ENCODE assay signal across 20 cellular contexts in genomic region chr1:159825564-159825963, GRCh38. TPM values are rescaled to one million over a fixed set of nuclear protein-coding genes. Genes with fewer than 3 reads are reported as not detected.
DNase-seq lines count a peak whose midpoint lies in the region; ATAC-seq, FAIRE-seq and TF ChIP-seq lines count a peak whose summit lies in the region.
"Had no signal": no experiment of that assay in that cellular context is flagged by ENCODE, and none has a peak within 500 bp of the region (broad histone marks: within the 10 kb centered on the region; RNA-seq: fewer than 3 reads in every experiment).

No MANE protein-coding gene starts in this region.

- H3K27ac ChIP-seq in HepG2 (ENCODE audit: extremely low read length, insufficient read depth, low read length) (no peak overlapping the region), right lobe of liver (no peak overlapping the region), caudate nucleus (ENCODE audit: low read depth, low read length) (no peak overlapping the region)
- H3K27ac ChIP-seq: neural progenitor cell had no signal

- TF ChIP-seq POLR2A in HepG2 (IDR thresholded peaks at IDR 0.05; ENCODE audit: insufficient read depth in 1 of 2, low read depth in 2 of 2, low read length in 2 of 2) (no peak), right lobe of liver (IDR thresholded peaks at IDR 0.05) (no peak)

- peak overlapping the region; percentile 52 for H3K4me3 Mint-ChIP-seq in T-helper 2 cell treated with Interferon-gamma antibody and Interleukin-4, amounts not matched to agents 5 μg/mL and 100 μg/mL, for 36 hours
- peak overlapping the region; percentile 75 to 83 for H3K4me3 Mint-ChIP-seq in effector memory CD8-positive, alpha-beta T cell
- H3K4me3 Mint-ChIP-seq: neural progenitor cell had no signal

- POLR2A ChIA-PET in HepG2 (lab: Yijun Ruan, JAX): no interaction called here

- DNase-seq in HepG2 (ENCODE audit: low spot score): peak; percentile 6
- no peak for DNase-seq in right lobe of liver
- DNase-seq in T-helper 2 cell treated with Interferon-gamma antibody and Interleukin-4, amounts not matched to agents 5 μg/mL and 100 μg/mL, for 36 hours (ENCODE audit: low spot score): no peak
- no peak for DNase-seq in effector memory CD8-positive, alpha-beta T cell
- DNase-seq in NCI-H2196 treated with DMSO at 0.1 percent for 48 hours (lab: John Stamatoyannopoulos, UW; ENCODE audit: unreplicated experiment): no peak
- DNase-seq in caudate nucleus (lab: John Stamatoyannopoulos, UW): no peak
- DNase-seq: DMS79, Karpas-422, left colon, NCI-H2107, NCI-H526, OCI-M1, SHP77 had no signal

- no peak overlapping the region for H3K4me2 ChIP-seq in HepG2 (ENCODE audit: low read depth, low read length)
- H3K4me2 ChIP-seq: neural progenitor cell had no signal

- H4K20me1 ChIP-seq in HepG2 (ENCODE audit: insufficient read depth, low read length): no peaks in the 10 kb centered on the region

- in situ Hi-C loops in HepG2 (cut with HindIII; ENCODE audit: extremely low pct_ligation_motif_present, low pct_unique_long_range_greater_than_20kb): no loop called here

- H3K4me1 Mint-ChIP-seq in T-helper 2 cell treated with Interferon-gamma antibody and Interleukin-4, amounts not matched to agents 5 μg/mL and 100 μg/mL, for 36 hours (ENCODE audit: low read depth): peaks cover 36% of the 10 kb centered on the region
- peaks cover 89 to 95% of the 10 kb centered on the region in 2 donors for H3K4me1 Mint-ChIP-seq in effector memory CD8-positive, alpha-beta T cell (ENCODE audit: low read depth in 2 of 2)

- H3K9me3 ChIP-seq in HepG2 (ENCODE audit: low read length): no peaks in the 10 kb centered on the region
- no peaks in the 10 kb centered on the region for H3K9me3 ChIP-seq in right lobe of liver

- H3K4me3 ChIP-seq in HepG2 (replicated peaks in 1 of 3; ENCODE audit: insufficient read depth in 1 of 3, low read depth in 2 of 3, low read length in 3 of 3) (no peak overlapping the region), right lobe of liver (no peak overlapping the region)
- H3K4me3 ChIP-seq: neural progenitor cell had no signal

- no peaks in the 10 kb centered on the region for H3K9me3 Mint-ChIP-seq in T-helper 2 cell treated with Interferon-gamma antibody and Interleukin-4, amounts not matched to agents 5 μg/mL and 100 μg/mL, for 36 hours
- H3K9me3 Mint-ChIP-seq in effector memory CD8-positive, alpha-beta T cell: peaks cover 0 to 5% of the 10 kb centered on the region in 2 donors
- H3K9me3 Mint-ChIP-seq: activated T-helper 2 cell treated with anti-CD3 and anti-CD28 coated beads, Interferon-gamma antibody, Interleukin-2, Interleukin-4, amounts not matched to agents 10 μg/mL and 5 μg/mL and 100 μg/mL, durations not matched to agents 14 hours and 24 hours and 36 hours; neural progenitor cell had no signal

- H3K36me3 ChIP-seq in HepG2 (replicated peaks in 1 of 2; ENCODE audit: control insufficient read depth in 1 of 2, insufficient read depth in 2 of 2, low read length in 2 of 2) (no peaks in the 10 kb centered on the region), right lobe of liver (no peaks in the 10 kb centered on the region)
- H3K36me3 ChIP-seq: neural progenitor cell had no signal

- no peak overlapping the region for H2AFZ ChIP-seq in HepG2 (ENCODE audit: low read length)
- H2AFZ ChIP-seq: neural progenitor cell had no signal

- H3K4me1 ChIP-seq in HepG2 (ENCODE audit: insufficient read depth, low read length) (peaks cover 12% of the 10 kb centered on the region), right lobe of liver (no peaks in the 10 kb centered on the region)

- CTCF ChIA-PET in HepG2 (lab: Yijun Ruan, JAX; ENCODE audit: low intra/inter-chr PET ratio, low total read pairs): no interaction called here

- no peak for TF ChIP-seq EP300 in HepG2 (IDR thresholded peaks at IDR 0.05; ENCODE audit: low read depth in 2 of 2, low read length in 2 of 2)
- TF ChIP-seq EP300 in HepG2 (CRISPR knock-in tag; IDR thresholded peaks at IDR 0.05; ENCODE audit: borderline replicate concordance): no peak

- H3K27ac Mint-ChIP-seq in T-helper 2 cell treated with Interferon-gamma antibody and Interleukin-4, amounts not matched to agents 5 μg/mL and 100 μg/mL, for 36 hours: no peak overlapping the region
- H3K27ac Mint-ChIP-seq in effector memory CD8-positive, alpha-beta T cell: peak overlapping the region; percentile 52 to 96
- H3K27ac Mint-ChIP-seq: neural progenitor cell had no signal

- H3K36me3 Mint-ChIP-seq in T-helper 2 cell treated with Interferon-gamma antibody and Interleukin-4, amounts not matched to agents 5 μg/mL and 100 μg/mL, for 36 hours (ENCODE audit: low read depth): peaks cover 2% of the 10 kb centered on the region
- H3K36me3 Mint-ChIP-seq in effector memory CD8-positive, alpha-beta T cell (ENCODE audit: insufficient read depth): peaks cover 29% of the 10 kb centered on the region
- H3K36me3 Mint-ChIP-seq: neural progenitor cell had no signal

- no peak for FAIRE-seq in HepG2 (lab: Jason Lieb, UNC)

- TF ChIP-seq RAD21 in HepG2 (CRISPR knock-in tag; IDR thresholded peaks at IDR 0.05): no peak

- H3K27me3 ChIP-seq in HepG2 (ENCODE audit: control insufficient read depth in 1 of 2, insufficient read depth in 2 of 2, low read length in 2 of 2): peaks cover 3 to 12% of the 10 kb centered on the region in 2 experiments; a peak in 4 of 5 replicates
- no peaks in the 10 kb centered on the region for H3K27me3 ChIP-seq in right lobe of liver

- WGBS in HepG2 (ENCODE audit: low lambda C conversion rate): 0% methylated on average over 3 of the region's 3 CpGs
- WGBS in right lobe of liver (ENCODE audit: insufficient coverage, low coverage, low lambda C conversion rate, missing lambda C conversion rate): 42% methylated on average over 3 of the region's 3 CpGs

- intact Hi-C loops in HepG2 (cut with micrococcal nuclease; ENCODE audit: unreplicated experiment) (no loop called here), right lobe of liver (cut with DNase I) (no loop called here)

- ATAC-seq in HepG2: 0 out of 3 replicates have a peak, but pooled peaks have one; percentile 26
- ATAC-seq in right lobe of liver: no peak
- no peak for ATAC-seq in effector memory CD8-positive, alpha-beta T cell (replicated peaks)
- ATAC-seq in HG02885 (IDR thresholded peaks at IDR 0.05; ENCODE audit: poor library complexity, unreplicated experiment): no peak
- no peak for ATAC-seq in HG02981 (IDR thresholded peaks at IDR 0.05; ENCODE audit: unreplicated experiment)
- ATAC-seq: left colon had no signal

- no peak overlapping the region for H3K9ac ChIP-seq in HepG2 (ENCODE audit: insufficient read depth, low read depth, low read length)
- H3K9ac ChIP-seq: neural progenitor cell had no signal

- H3K79me2 ChIP-seq in HepG2 (ENCODE audit: insufficient read depth, low read length): no peaks in the 10 kb centered on the region

- H3K27me3 Mint-ChIP-seq in T-helper 2 cell treated with Interferon-gamma antibody and Interleukin-4, amounts not matched to agents 5 μg/mL and 100 μg/mL, for 36 hours (ENCODE audit: low read depth): peaks cover 20% of the 10 kb centered on the region
- no peaks in the 10 kb centered on the region for H3K27me3 Mint-ChIP-seq in effector memory CD8-positive, alpha-beta T cell

- TF ChIP-seq CTCF in HepG2 (CRISPR knock-in tag; IDR thresholded peaks at IDR 0.05) (no peak), right lobe of liver (IDR thresholded peaks at IDR 0.05) (no peak)

- no TSS peak for BruUV-seq in HepG2 (replicated peaks; lab: Mats Ljungman, UMichigan)

RNA-seq across cellular contexts. Expression of gene SLAMF8, which starts 1.1 kb away (rescaled TPM):
- total RNA-seq in HepG2 (2016; rRNA removed; fragmentation: Illumina TruSeq; extraction: Trizol) (not detected in 2 replicates), right lobe of liver (1 to 10 TPM in 5 of 6 experiments, under 1 TPM in 1; 0.33 to 5.7 (median 2.5) TPM)
- not detected in 2 replicates for total RNA-seq in HepG2 (2016; cell fraction: cytosol; rRNA removed; fragmentation: Illumina TruSeq; extraction: Trizol; ENCODE audit: low read depth)
- not detected in 2 replicates for total RNA-seq in HepG2 (2016; cell fraction: insoluble cytoplasmic fraction; rRNA removed; fragmentation: Illumina TruSeq; extraction: Trizol)
- total RNA-seq in HepG2 (2016; cell fraction: membrane; rRNA removed; fragmentation: Illumina TruSeq; extraction: Trizol): not detected in 2 replicates
- not detected in 2 replicates for total RNA-seq in HepG2 (2016; cell fraction: nucleus; rRNA removed; fragmentation: Illumina TruSeq; extraction: Trizol)
- not detected in 2 replicates for polyA plus RNA-seq in HepG2 (2011; rRNA removed)
- polyA plus RNA-seq in HepG2 (2011; cell fraction: cytosol; rRNA removed): not detected in 2 replicates
- polyA plus RNA-seq in HepG2 (2011; cell fraction: nucleus; rRNA removed): not detected in 2 replicates
- not detected in 2 replicates for polyA plus RNA-seq in HepG2 (2012)
- polyA plus RNA-seq in HepG2 (2016; cell fraction: cytosol; fragmentation: Illumina TruSeq; extraction: Trizol; ENCODE audit: low read depth): not detected in 2 replicates
- not detected in 2 replicates for polyA plus RNA-seq in HepG2 (2016; cell fraction: insoluble cytoplasmic fraction; fragmentation: Illumina TruSeq; extraction: Trizol; ENCODE audit: low read depth)
- polyA plus RNA-seq in HepG2 (2016; cell fraction: membrane; fragmentation: Illumina TruSeq; extraction: Trizol; ENCODE audit: low read depth): not detected in 2 replicates
- polyA plus RNA-seq in HepG2 (2016; cell fraction: nucleus; fragmentation: Illumina TruSeq; extraction: Trizol; ENCODE audit: insufficient read depth, low read depth): not detected in 2 replicates
- polyA minus RNA-seq in HepG2 (2011; rRNA and poly(A)+ RNA removed; ENCODE audit: low replicate concordance): not detected in 2 replicates
- not detected in 2 replicates for polyA minus RNA-seq in HepG2 (2011; cell fraction: cytosol; rRNA and poly(A)+ RNA removed)
- polyA minus RNA-seq in HepG2 (2011; cell fraction: nucleus; rRNA and poly(A)+ RNA removed): not detected in 2 replicates
- total RNA-seq: cerebellum, temporal lobe had no signal

RNA-seq across cellular contexts. Expression of gene FCRL6, which starts 23.4 kb away (rescaled TPM):
- total RNA-seq in HepG2 (2016; rRNA removed; fragmentation: Illumina TruSeq; extraction: Trizol): not detected in 2 replicates
- not detected in 2 replicates for total RNA-seq in HepG2 (2016; cell fraction: cytosol; rRNA removed; fragmentation: Illumina TruSeq; extraction: Trizol; ENCODE audit: low read depth)
- not detected in 2 replicates for total RNA-seq in HepG2 (2016; cell fraction: insoluble cytoplasmic fraction; rRNA removed; fragmentation: Illumina TruSeq; extraction: Trizol)
- not detected in 2 replicates for total RNA-seq in HepG2 (2016; cell fraction: membrane; rRNA removed; fragmentation: Illumina TruSeq; extraction: Trizol)
- not detected in 2 replicates for total RNA-seq in HepG2 (2016; cell fraction: nucleus; rRNA removed; fragmentation: Illumina TruSeq; extraction: Trizol)
- polyA plus RNA-seq in HepG2 (2011; rRNA removed): not detected in 2 replicates
- polyA plus RNA-seq in HepG2 (2011; cell fraction: cytosol; rRNA removed): not detected in 2 replicates
- not detected in 2 replicates for polyA plus RNA-seq in HepG2 (2011; cell fraction: nucleus; rRNA removed)
- polyA plus RNA-seq in HepG2 (2012): not detected in 2 replicates
- not detected in 2 replicates for polyA plus RNA-seq in HepG2 (2016; cell fraction: cytosol; fragmentation: Illumina TruSeq; extraction: Trizol; ENCODE audit: low read depth)
- polyA plus RNA-seq in HepG2 (2016; cell fraction: insoluble cytoplasmic fraction; fragmentation: Illumina TruSeq; extraction: Trizol; ENCODE audit: low read depth): not detected in 2 replicates
- not detected in 2 replicates for polyA plus RNA-seq in HepG2 (2016; cell fraction: membrane; fragmentation: Illumina TruSeq; extraction: Trizol; ENCODE audit: low read depth)
- polyA plus RNA-seq in HepG2 (2016; cell fraction: nucleus; fragmentation: Illumina TruSeq; extraction: Trizol; ENCODE audit: insufficient read depth, low read depth): not detected in 2 replicates
- polyA minus RNA-seq in HepG2 (2011; rRNA and poly(A)+ RNA removed; ENCODE audit: low replicate concordance): not detected in 2 replicates
- polyA minus RNA-seq in HepG2 (2011; cell fraction: cytosol; rRNA and poly(A)+ RNA removed): not detected in 2 replicates
- polyA minus RNA-seq in HepG2 (2011; cell fraction: nucleus; rRNA and poly(A)+ RNA removed): not detected in 2 replicates
- under 1 TPM in 4 of 6 experiments, not detected in 2; 0.40 to 0.62 (median 0.51) TPM for total RNA-seq in right lobe of liver
- total RNA-seq: activated T-helper 2 cell treated with anti-CD3 and anti-CD28 coated beads, Interferon-gamma antibody, Interleukin-2, Interleukin-4, amounts not matched to agents 10 μg/mL and 5 μg/mL and 100 μg/mL, durations not matched to agents 14 hours and 24 hours and 36 hours; cerebellum had no signal

RNA-seq across cellular contexts. Expression of gene VSIG8, which starts 36.9 kb away (rescaled TPM):
- total RNA-seq in HepG2 (2016; rRNA removed; fragmentation: Illumina TruSeq; extraction: Trizol) (not detected in 2 replicates), right lobe of liver (not detected)
- total RNA-seq in HepG2 (2016; cell fraction: cytosol; rRNA removed; fragmentation: Illumina TruSeq; extraction: Trizol; ENCODE audit: low read depth): not detected in 2 replicates
- total RNA-seq in HepG2 (2016; cell fraction: insoluble cytoplasmic fraction; rRNA removed; fragmentation: Illumina TruSeq; extraction: Trizol): not detected in 2 replicates
- not detected in 2 replicates for total RNA-seq in HepG2 (2016; cell fraction: membrane; rRNA removed; fragmentation: Illumina TruSeq; extraction: Trizol)
- total RNA-seq in HepG2 (2016; cell fraction: nucleus; rRNA removed; fragmentation: Illumina TruSeq; extraction: Trizol): not detected in 2 replicates
- not detected in 2 replicates for polyA plus RNA-seq in HepG2 (2011; rRNA removed)
- polyA plus RNA-seq in HepG2 (2011; cell fraction: cytosol; rRNA removed): not detected in 2 replicates
- polyA plus RNA-seq in HepG2 (2011; cell fraction: nucleus; rRNA removed): not detected in 2 replicates
- not detected in 2 replicates for polyA plus RNA-seq in HepG2 (2012)
- not detected in 2 replicates for polyA plus RNA-seq in HepG2 (2016; cell fraction: cytosol; fragmentation: Illumina TruSeq; extraction: Trizol; ENCODE audit: low read depth)
- polyA plus RNA-seq in HepG2 (2016; cell fraction: insoluble cytoplasmic fraction; fragmentation: Illumina TruSeq; extraction: Trizol; ENCODE audit: low read depth): not detected in 2 replicates
- polyA plus RNA-seq in HepG2 (2016; cell fraction: membrane; fragmentation: Illumina TruSeq; extraction: Trizol; ENCODE audit: low read depth): not detected in 2 replicates
- polyA plus RNA-seq in HepG2 (2016; cell fraction: nucleus; fragmentation: Illumina TruSeq; extraction: Trizol; ENCODE audit: insufficient read depth, low read depth): not detected in 2 replicates
- not detected in 2 replicates for polyA minus RNA-seq in HepG2 (2011; rRNA and poly(A)+ RNA removed; ENCODE audit: low replicate concordance)
- not detected in 2 replicates for polyA minus RNA-seq in HepG2 (2011; cell fraction: cytosol; rRNA and poly(A)+ RNA removed)
- not detected in 2 replicates for polyA minus RNA-seq in HepG2 (2011; cell fraction: nucleus; rRNA and poly(A)+ RNA removed)
- total RNA-seq: activated T-helper 2 cell treated with anti-CD3 and anti-CD28 coated beads, Interferon-gamma antibody, Interleukin-2, Interleukin-4, amounts not matched to agents 10 μg/mL and 5 μg/mL and 100 μg/mL, durations not matched to agents 14 hours and 24 hours and 36 hours; left colon; T-helper 1 cell treated with Interleukin-12 subunit alpha and Interleukin-12 subunit beta and Interleukin-4 antibody, amounts not matched to agents 30 ng/mL and 1 ng/mL, for 36 hours; temporal lobe had no signal

RNA-seq across cellular contexts. Expression of gene DUSP23, which starts 44.8 kb away (rescaled TPM):
- total RNA-seq in HepG2 (2016; rRNA removed; fragmentation: Illumina TruSeq; extraction: Trizol) (not detected in 2 replicates), right lobe of liver (100 to 1,000 TPM in 1 of 6 experiments, 10 to 100 TPM in 5; 28.3 to 125 (median 69.4) TPM)
- not detected in 2 replicates for total RNA-seq in HepG2 (2016; cell fraction: cytosol; rRNA removed; fragmentation: Illumina TruSeq; extraction: Trizol; ENCODE audit: low read depth)
- total RNA-seq in HepG2 (2016; cell fraction: insoluble cytoplasmic fraction; rRNA removed; fragmentation: Illumina TruSeq; extraction: Trizol): not detected in 2 replicates
- not detected in 2 replicates for total RNA-seq in HepG2 (2016; cell fraction: membrane; rRNA removed; fragmentation: Illumina TruSeq; extraction: Trizol)
- not detected in 2 replicates for total RNA-seq in HepG2 (2016; cell fraction: nucleus; rRNA removed; fragmentation: Illumina TruSeq; extraction: Trizol)
- not detected in 2 replicates for polyA plus RNA-seq in HepG2 (2011; rRNA removed)
- not detected in 2 replicates for polyA plus RNA-seq in HepG2 (2011; cell fraction: cytosol; rRNA removed)
- polyA plus RNA-seq in HepG2 (2011; cell fraction: nucleus; rRNA removed): not detected in 2 replicates
- polyA plus RNA-seq in HepG2 (2012): not detected in 2 replicates
- polyA plus RNA-seq in HepG2 (2016; cell fraction: cytosol; fragmentation: Illumina TruSeq; extraction: Trizol; ENCODE audit: low read depth): not detected in 2 replicates
- polyA plus RNA-seq in HepG2 (2016; cell fraction: insoluble cytoplasmic fraction; fragmentation: Illumina TruSeq; extraction: Trizol; ENCODE audit: low read depth): not detected in 2 replicates
- polyA plus RNA-seq in HepG2 (2016; cell fraction: membrane; fragmentation: Illumina TruSeq; extraction: Trizol; ENCODE audit: low read depth): not detected in 2 replicates
- not detected in 2 replicates for polyA plus RNA-seq in HepG2 (2016; cell fraction: nucleus; fragmentation: Illumina TruSeq; extraction: Trizol; ENCODE audit: insufficient read depth, low read depth)
- not detected in 2 replicates for polyA minus RNA-seq in HepG2 (2011; rRNA and poly(A)+ RNA removed; ENCODE audit: low replicate concordance)
- not detected in 2 replicates for polyA minus RNA-seq in HepG2 (2011; cell fraction: cytosol; rRNA and poly(A)+ RNA removed)
- not detected in 2 replicates for polyA minus RNA-seq in HepG2 (2011; cell fraction: nucleus; rRNA and poly(A)+ RNA removed)
